ENCODE assay signal across 18 cellular contexts in the genomic region with DNA sequence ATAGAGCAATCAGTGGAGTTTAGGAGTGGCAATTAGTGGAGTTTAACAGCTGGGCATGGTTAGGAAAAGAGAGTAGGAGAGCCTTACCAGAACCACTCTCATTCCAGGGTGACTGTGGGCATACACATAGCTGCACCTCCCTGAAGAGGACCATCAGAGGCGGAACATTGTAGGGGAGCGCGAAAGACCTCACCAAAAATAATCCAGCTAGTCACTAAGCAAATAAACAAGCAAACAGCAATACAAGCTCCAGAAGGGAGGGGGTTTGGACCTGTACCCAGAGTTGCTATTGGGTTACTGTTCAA.
"Had no signal": no experiment of that assay in that cellular context is flagged by ENCODE, and none has a peak within 500 bp of the region (broad histone marks: within the 10 kb centered on the region; RNA-seq: fewer than 3 reads in every experiment).

No MANE protein-coding gene starts in this region.

- H3K79me2 ChIP-seq: hepatocyte had no signal

- DNase-seq: activated naive CD4-positive, alpha-beta T cell; activated naive CD8-positive, alpha-beta T cell treated with anti-CD3 and anti-CD28 coated beads, Interleukin-2, amount 10 ng/mL, durations not matched to agents 7 days and 5 days; anterior cingulate cortex; esophagus squamous epithelium; left ventricle myocardium superior; occipital lobe; stimulated activated naive CD8-positive, alpha-beta T cell treated with anti-CD3 and anti-CD28 coated beads, Interleukin-15, Interleukin-2, amounts not matched to agents 100 U/mL and 50 U/mL, for 24 hours; T-helper 9 cell; upper lobe of left lung had no signal

- H3K4me3 Mint-ChIP-seq: activated naive CD8-positive, alpha-beta T cell treated with anti-CD3 and anti-CD28 coated beads, Interleukin-2, amount 10 ng/mL, durations not matched to agents 7 days and 5 days; activated T-helper 1 cell treated with anti-CD3 and anti-CD28 coated beads, Interleukin-12 subunit alpha, Interleukin-12 subunit beta, Interleukin-2, Interleukin-4 antibody, amounts not matched to agents 30 ng/mL and 10 ng/mL and 1 ng/mL, durations not matched to agents 14 hours and 24 hours and 36 hours; nephron had no signal

- H3K9me3 ChIP-seq: esophagus squamous epithelium, right atrium auricular region, suprapubic skin, upper lobe of left lung had no signal

- ATAC-seq: activated CD4-positive, CD25-positive, alpha-beta regulatory T cell treated with anti-CD3 and anti-CD28 coated beads, Interleukin-2, amount 50 U/mL, for 24 hours; left ventricle myocardium superior; stimulated activated naive CD8-positive, alpha-beta T cell treated with anti-CD3 and anti-CD28 coated beads, Interleukin-15, Interleukin-2, amounts not matched to agents 100 U/mL and 50 U/mL, for 24 hours had no signal

- H3K27ac Mint-ChIP-seq: activated naive CD8-positive, alpha-beta T cell treated with anti-CD3 and anti-CD28 coated beads, Interleukin-2, amount 10 ng/mL, durations not matched to agents 7 days and 5 days; activated T-helper 1 cell treated with anti-CD3 and anti-CD28 coated beads, Interleukin-12 subunit alpha, Interleukin-12 subunit beta, Interleukin-2, Interleukin-4 antibody, amounts not matched to agents 30 ng/mL and 10 ng/mL and 1 ng/mL, durations not matched to agents 14 hours and 24 hours and 36 hours; nephron; progenitor cell of endocrine pancreas had no signal

- H3K9me3 Mint-ChIP-seq: activated T-helper 1 cell treated with anti-CD3 and anti-CD28 coated beads, Interleukin-12 subunit alpha, Interleukin-12 subunit beta, Interleukin-2, Interleukin-4 antibody, amounts not matched to agents 30 ng/mL and 10 ng/mL and 1 ng/mL, durations not matched to agents 14 hours and 24 hours and 36 hours had no signal

- H3K27ac ChIP-seq: esophagus squamous epithelium, hepatocyte, right atrium auricular region, skin epidermis, suprapubic skin, upper lobe of left lung had no signal

- H3K4me3 ChIP-seq: esophagus squamous epithelium, hepatocyte, right atrium auricular region, skin epidermis, suprapubic skin, upper lobe of left lung had no signal

- H3K36me3 ChIP-seq: right atrium auricular region, suprapubic skin, upper lobe of left lung had no signal

- H3K27me3 ChIP-seq: hepatocyte, right atrium auricular region had no signal

- H3K4me2 ChIP-seq: hepatocyte had no signal

- H3K4me1 Mint-ChIP-seq: nephron had no signal

- H2AFZ ChIP-seq: hepatocyte had no signal

- FAIRE-seq: bronchial epithelial cell had no signal
